20 cellular contexts compared by ENCODE assay signal in the genomic region with DNA sequence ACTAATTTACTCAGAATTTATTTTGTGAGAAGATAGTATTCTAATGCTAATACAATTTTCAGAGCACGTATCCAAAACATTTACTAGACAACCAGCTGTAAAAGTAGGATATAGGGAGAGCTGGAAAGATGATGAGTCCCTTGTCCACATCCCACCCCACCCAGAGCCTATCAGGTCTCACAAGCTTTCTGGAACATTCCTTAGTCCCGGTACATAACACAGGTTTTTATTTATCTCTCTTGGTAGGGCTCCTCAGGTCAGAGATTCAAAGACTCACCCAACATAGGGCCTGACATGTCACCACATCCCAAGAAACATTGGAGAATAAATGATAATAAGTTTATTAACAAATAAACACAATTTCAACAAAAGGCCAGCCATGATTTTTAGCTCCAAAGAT. TPM values are rescaled to one million over a fixed set of nuclear protein-coding genes. Genes with fewer than 3 reads are reported as not detected.
A peak's percentile ranks its signal among the peaks of the same experiment; 100 is the strongest.
DNase-seq lines count a peak whose midpoint lies in the region; ATAC-seq, FAIRE-seq and TF ChIP-seq lines count a peak whose summit lies in the region.
"Had no signal": no experiment of that assay in that cellular context is flagged by ENCODE, and none has a peak within 500 bp of the region (broad histone marks: within the 10 kb centered on the region; RNA-seq: fewer than 3 reads in every experiment).

No MANE protein-coding gene starts in this region.

- 89% methylated on average over 2 of the region's 2 CpGs for WGBS in HepG2 (ENCODE audit: low lambda C conversion rate)
- WGBS in testis, 2 donors = 88 to 92% methylated on average over 2 of the region's 2 CpGs

- ATAC-seq in HepG2 (no peak), omental fat pad (ENCODE audit: low FRiP score) (peak; percentile 60), HG02759 (IDR thresholded peaks at IDR 0.05; ENCODE audit: unreplicated experiment) (no peak), GM18519 (IDR thresholded peaks at IDR 0.05; ENCODE audit: low FRiP score, unreplicated experiment) (no peak)
- ATAC-seq: CD8-positive, alpha-beta T cell; GM23338 had no signal

- TF ChIP-seq RAD21 in HepG2 (CRISPR knock-in tag; IDR thresholded peaks at IDR 0.05) = no peak

- peaks cover 4% of the 10 kb centered on the region; the same call in 1 of the 2 replicates for H3K36me3 ChIP-seq in PC-9 (ENCODE audit: low read depth)
- no peaks in the 10 kb centered on the region for H3K36me3 ChIP-seq in HepG2 (replicated peaks in 1 of 2; ENCODE audit: control insufficient read depth in 1 of 2, insufficient read depth in 2 of 2, low read length in 2 of 2)
- no peaks in the 10 kb centered on the region for H3K36me3 ChIP-seq in testis (ENCODE audit: low read depth, missing control alignments)
- no peaks in the 10 kb centered on the region for H3K36me3 ChIP-seq in breast epithelium
- H3K36me3 ChIP-seq: MG63 had no signal

- H3K27me3 ChIP-seq in PC-9 (ENCODE audit: insufficient read depth, low read depth) (no peaks in the 10 kb centered on the region), HepG2 (ENCODE audit: control insufficient read depth in 1 of 2, insufficient read depth in 2 of 2, low read length in 2 of 2) (no peaks in the 10 kb centered on the region), testis (no peaks in the 10 kb centered on the region), breast epithelium (no peaks in the 10 kb centered on the region)
- H3K27me3 ChIP-seq: MG63 had no signal

- no peak overlapping the region for H3K4me3 ChIP-seq in PC-9
- peak overlapping the region in 1 of 3 experiments; percentile 46; a peak in 2 of 6 replicates for H3K4me3 ChIP-seq in HepG2 (replicated peaks in 1 of 3; ENCODE audit: insufficient read depth in 1 of 3, low read depth in 2 of 3, low read length in 3 of 3)
- no peak overlapping the region for H3K4me3 ChIP-seq in testis
- no peak overlapping the region for H3K4me3 ChIP-seq in breast epithelium
- H3K4me3 ChIP-seq: GM23338, MG63 had no signal

- peak overlapping the region; percentile 80 for H3K27ac ChIP-seq in PC-9
- H3K27ac ChIP-seq in HepG2 (ENCODE audit: extremely low read length, insufficient read depth, low read length) = peak overlapping the region; percentile 64
- H3K27ac ChIP-seq in testis = no peak overlapping the region
- peak overlapping the region in 1 of 2 donors; percentile 60 for H3K27ac ChIP-seq in breast epithelium

- TF ChIP-seq EP300 in HepG2 (IDR thresholded peaks at IDR 0.05; ENCODE audit: low read depth in 2 of 2, low read length in 2 of 2) = no peak
- no peak for TF ChIP-seq EP300 in HepG2 (CRISPR knock-in tag; IDR thresholded peaks at IDR 0.05; ENCODE audit: borderline replicate concordance)

- in situ Hi-C loops in HepG2 (cut with HindIII; ENCODE audit: extremely low pct_ligation_motif_present, low pct_unique_long_range_greater_than_20kb) = no loop called here

- BruUV-seq in PC-9 (replicated peaks; lab: Mats Ljungman, UMichigan) (no TSS peak), HepG2 (replicated peaks; lab: Mats Ljungman, UMichigan) (no TSS peak)

- CTCF ChIA-PET in PC-9 (lab: Charles Lee) (no interaction called here), HepG2 (lab: Yijun Ruan, JAX; ENCODE audit: low intra/inter-chr PET ratio, low total read pairs) (no interaction called here)

- POLR2A ChIA-PET in PC-9 (lab: Charles Lee; ENCODE audit: unreplicated experiment) (interaction anchor here (0.7 to 1.2 kb wide), 2 partner anchors 9 to 56 kb away, joined by 5 to 6 read pairs; no protein-coding TSS in a partner anchor), HepG2 (lab: Yijun Ruan, JAX) (interaction anchor here (0.9 to 2.5 kb wide), 5 partner anchors 8 to 20 kb away, joined by 3 to 31 read pairs (median 10); a partner anchor contains a TSS)

- no peaks in the 10 kb centered on the region for H4K20me1 ChIP-seq in PC-9 (ENCODE audit: insufficient read depth)
- H4K20me1 ChIP-seq in HepG2 (ENCODE audit: insufficient read depth, low read length) = no peaks in the 10 kb centered on the region

- H3K79me2 ChIP-seq in PC-9 (ENCODE audit: low read depth) (no peaks in the 10 kb centered on the region), HepG2 (ENCODE audit: insufficient read depth, low read length) (no peaks in the 10 kb centered on the region)

- H2AFZ ChIP-seq in PC-9 (no peak overlapping the region), HepG2 (ENCODE audit: low read length) (no peak overlapping the region)
- H2AFZ ChIP-seq: GM23338 had no signal

- H3K4me1 ChIP-seq in PC-9 (replicated peaks; ENCODE audit: insufficient read depth) (peaks cover 59% of the 10 kb centered on the region), HepG2 (ENCODE audit: insufficient read depth, low read length) (peaks cover 37% of the 10 kb centered on the region), testis (no peaks in the 10 kb centered on the region), breast epithelium (no peaks in the 10 kb centered on the region)

- TF ChIP-seq POLR2A in HepG2 (IDR thresholded peaks at IDR 0.05; ENCODE audit: insufficient read depth in 1 of 2, low read depth in 2 of 2, low read length in 2 of 2) = no peak
- TF ChIP-seq POLR2A in testis (IDR thresholded peaks at IDR 0.05) = no peak
- TF ChIP-seq POLR2A in breast epithelium (IDR thresholded peaks at IDR 0.05) = no peak

- intact Hi-C loops in PC-9 (cut with micrococcal nuclease; ENCODE audit: unreplicated experiment) = no loop called here
- intact Hi-C loops in HepG2 (cut with micrococcal nuclease; ENCODE audit: unreplicated experiment) = no loop called here
- intact Hi-C loops in testis (cut with DNase I; ENCODE audit: low total_unique reads) = no loop called here
- intact Hi-C loops in breast epithelium (cut with DNase I; ENCODE audit: low total_unique reads) = no loop called here

- no peaks in the 10 kb centered on the region for H3K9me2 ChIP-seq in PC-9 (ENCODE audit: insufficient read depth)

- peak overlapping the region; percentile 78 for H3K4me2 ChIP-seq in PC-9
- peak overlapping the region; percentile 63 for H3K4me2 ChIP-seq in HepG2 (ENCODE audit: low read depth, low read length)
- H3K4me2 ChIP-seq: GM23338 had no signal

- no peaks in the 10 kb centered on the region; the same call in 1 of the 2 replicates for H3K9me3 ChIP-seq in PC-9 (ENCODE audit: insufficient read depth, low read depth)
- H3K9me3 ChIP-seq in HepG2 (ENCODE audit: low read length) = no peaks in the 10 kb centered on the region
- no peaks in the 10 kb centered on the region for H3K9me3 ChIP-seq in testis
- H3K9me3 ChIP-seq in breast epithelium = no peaks in the 10 kb centered on the region

- FAIRE-seq in HepG2 (lab: Jason Lieb, UNC) = no peak
- FAIRE-seq: GM12891 had no signal

- peaks cover 33% of the 10 kb centered on the region for H3F3A ChIP-seq in PC-9 (ENCODE audit: insufficient read depth, low read depth)

- DNase-seq in PC-9 = no peak
- DNase-seq in HepG2 (ENCODE audit: low spot score) = no peak
- DNase-seq in omental fat pad (ENCODE audit: low spot score) = no peak
- DNase-seq in testis = no peak
- no peak for DNase-seq in breast epithelium (ENCODE audit: low spot score in 2 of 2)
- DNase-seq: AML-193; C1 segment of cervical spinal cord; Calu3; CD8-positive, alpha-beta T cell; DMS153; MG63; NCI-H1417; NCI-H187; NCI-H446; NCI-H526; SHP77 had no signal

- TF ChIP-seq CTCF in PC-9 (conservative IDR thresholded peaks at IDR 0.05) = no peak
- TF ChIP-seq CTCF in HepG2 (CRISPR knock-in tag; IDR thresholded peaks at IDR 0.05) = no peak
- no peak for TF ChIP-seq CTCF in omental fat pad (IDR thresholded peaks at IDR 0.05)
- no peak for TF ChIP-seq CTCF in testis (IDR thresholded peaks at IDR 0.05)
- TF ChIP-seq CTCF in breast epithelium (IDR thresholded peaks at IDR 0.05) = no peak

- H3K9ac ChIP-seq in HepG2 (ENCODE audit: insufficient read depth, low read depth, low read length) = no peak overlapping the region

TF ChIP-seq in HepG2, 621 proteins besides CTCF, POLR2A, EP300 and RAD21 (continues in another document):
- TF ChIP-seq CHD4 (IDR thresholded peaks at IDR 0.05; ENCODE audit: borderline replicate concordance, low read length) = peak; percentile 56; the same call in 1 of the 2 replicates

RNA-seq across cellular contexts. Expression of a gene that starts 13.8 kb away (rescaled TPM):
- total RNA-seq in PC-9 (2021) (164 and 176 TPM in 2 replicates), HepG2 (2016; rRNA removed; fragmentation: Illumina TruSeq; extraction: Trizol) (133 and 159 TPM in 2 replicates), omental fat pad (100 to 1,000 TPM in 2 of 4 donors, 10 to 100 TPM in 2; 70.3 to 123 (median 101) TPM), testis (100 to 1,000 TPM; 116 to 199 TPM), breast epithelium (10 to 100 TPM; 63.6 to 70.2 (median 68.1) TPM)
- 59.7 and 60.0 TPM in 2 replicates for total RNA-seq in HepG2 (2016; cell fraction: cytosol; rRNA removed; fragmentation: Illumina TruSeq; extraction: Trizol; ENCODE audit: low read depth)
- total RNA-seq in HepG2 (2016; cell fraction: insoluble cytoplasmic fraction; rRNA removed; fragmentation: Illumina TruSeq; extraction: Trizol) = 128 and 156 TPM in 2 replicates
- total RNA-seq in HepG2 (2016; cell fraction: membrane; rRNA removed; fragmentation: Illumina TruSeq; extraction: Trizol) = 120 and 126 TPM in 2 replicates
- total RNA-seq in HepG2 (2016; cell fraction: nucleus; rRNA removed; fragmentation: Illumina TruSeq; extraction: Trizol) = 62.9 and 65.9 TPM in 2 replicates
- polyA plus RNA-seq in HepG2 (2011; rRNA removed) (156 and 162 TPM in 2 replicates), testis (ENCODE audit: insufficient read depth, low read depth, low replicate concordance) (138 TPM)
- polyA plus RNA-seq in HepG2 (2011; cell fraction: cytosol; rRNA removed) = 93.8 and 114 TPM in 2 replicates
- polyA plus RNA-seq in HepG2 (2011; cell fraction: nucleus; rRNA removed) = 25.3 and 25.6 TPM in 2 replicates
- polyA plus RNA-seq in HepG2 (2012) = 90.7 and 110 TPM in 2 replicates
- polyA plus RNA-seq in HepG2 (2016; cell fraction: cytosol; fragmentation: Illumina TruSeq; extraction: Trizol; ENCODE audit: low read depth) = 26.3 and 31.4 TPM in 2 replicates
- polyA plus RNA-seq in HepG2 (2016; cell fraction: insoluble cytoplasmic fraction; fragmentation: Illumina TruSeq; extraction: Trizol; ENCODE audit: low read depth) = 185 and 198 TPM in 2 replicates
- 79.8 and 80.6 TPM in 2 replicates for polyA plus RNA-seq in HepG2 (2016; cell fraction: membrane; fragmentation: Illumina TruSeq; extraction: Trizol; ENCODE audit: low read depth)
- 67.0 and 71.9 TPM in 2 replicates for polyA plus RNA-seq in HepG2 (2016; cell fraction: nucleus; fragmentation: Illumina TruSeq; extraction: Trizol; ENCODE audit: insufficient read depth, low read depth)
- polyA minus RNA-seq in HepG2 (2011; rRNA and poly(A)+ RNA removed; ENCODE audit: low replicate concordance) = 270 and 278 TPM in 2 replicates
- polyA minus RNA-seq in HepG2 (2011; cell fraction: cytosol; rRNA and poly(A)+ RNA removed) = 139 and 149 TPM in 2 replicates
- 85.5 and 87.8 TPM in 2 replicates for polyA minus RNA-seq in HepG2 (2011; cell fraction: nucleus; rRNA and poly(A)+ RNA removed)

Comparison
In these comparisons a context has a peak if more than half of its experiments do, and no peak if none do; other contexts are left out.
1. H3K27ac ChIP-seq: peak in PC-9 (single experiment) and HepG2 (single experiment); none in testis (0 of 2).